ENCODE assay signal across 1 cellular context in the genomic region with DNA sequence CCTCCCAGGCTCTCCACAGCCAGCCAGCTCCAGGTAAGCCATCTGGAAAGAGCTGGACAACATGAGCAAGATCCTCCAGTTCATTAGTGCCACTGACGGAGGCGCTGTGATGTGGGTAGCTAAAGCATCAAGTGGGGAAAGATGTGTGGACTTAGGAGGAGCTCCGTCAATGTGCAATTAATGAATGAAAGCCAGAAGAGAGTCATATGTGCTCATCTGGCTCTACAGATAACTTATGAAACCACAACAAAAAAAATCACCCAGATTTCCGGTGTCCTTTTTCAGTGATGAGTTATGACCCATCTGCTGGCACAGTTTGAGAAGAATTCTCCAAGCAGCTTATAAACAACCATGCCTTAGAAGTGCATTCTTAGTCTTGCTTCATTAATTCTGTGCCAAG.
TF ChIP-seq lines count a peak whose summit lies in the region.

No MANE protein-coding gene starts in this region.

TF ChIP-seq in SK-N-SH, 30 proteins besides CTCF, POLR2A, EP300 and RAD21 (continued from another document):
- no peak for TF ChIP-seq ZBTB33 (IDR thresholded peaks at IDR 0.05; ENCODE audit: borderline replicate concordance, low read depth)
- TF ChIP-seq, protein P1, sequence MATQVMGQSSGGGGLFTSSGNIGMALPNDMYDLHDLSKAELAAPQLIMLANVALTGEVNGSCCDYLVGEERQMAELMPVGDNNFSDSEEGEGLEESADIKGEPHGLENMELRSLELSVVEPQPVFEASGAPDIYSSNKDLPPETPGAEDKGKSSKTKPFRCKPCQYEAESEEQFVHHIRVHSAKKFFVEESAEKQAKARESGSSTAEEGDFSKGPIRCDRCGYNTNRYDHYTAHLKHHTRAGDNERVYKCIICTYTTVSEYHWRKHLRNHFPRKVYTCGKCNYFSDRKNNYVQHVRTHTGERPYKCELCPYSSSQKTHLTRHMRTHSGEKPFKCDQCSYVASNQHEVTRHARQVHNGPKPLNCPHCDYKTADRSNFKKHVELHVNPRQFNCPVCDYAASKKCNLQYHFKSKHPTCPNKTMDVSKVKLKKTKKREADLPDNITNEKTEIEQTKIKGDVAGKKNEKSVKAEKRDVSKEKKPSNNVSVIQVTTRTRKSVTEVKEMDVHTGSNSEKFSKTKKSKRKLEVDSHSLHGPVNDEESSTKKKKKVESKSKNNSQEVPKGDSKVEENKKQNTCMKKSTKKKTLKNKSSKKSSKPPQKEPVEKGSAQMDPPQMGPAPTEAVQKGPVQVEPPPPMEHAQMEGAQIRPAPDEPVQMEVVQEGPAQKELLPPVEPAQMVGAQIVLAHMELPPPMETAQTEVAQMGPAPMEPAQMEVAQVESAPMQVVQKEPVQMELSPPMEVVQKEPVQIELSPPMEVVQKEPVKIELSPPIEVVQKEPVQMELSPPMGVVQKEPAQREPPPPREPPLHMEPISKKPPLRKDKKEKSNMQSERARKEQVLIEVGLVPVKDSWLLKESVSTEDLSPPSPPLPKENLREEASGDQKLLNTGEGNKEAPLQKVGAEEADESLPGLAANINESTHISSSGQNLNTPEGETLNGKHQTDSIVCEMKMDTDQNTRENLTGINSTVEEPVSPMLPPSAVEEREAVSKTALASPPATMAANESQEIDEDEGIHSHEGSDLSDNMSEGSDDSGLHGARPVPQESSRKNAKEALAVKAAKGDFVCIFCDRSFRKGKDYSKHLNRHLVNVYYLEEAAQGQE (IDR thresholded peaks at IDR 0.05; ENCODE audit: low read depth, low read length), result no peak
- no peak for TF ChIP-seq RFX5 (IDR thresholded peaks at IDR 0.05; ENCODE audit: low read length)
- TF ChIP-seq ELF1 (IDR thresholded peaks at IDR 0.05), result no peak
- TF ChIP-seq NFIC (IDR thresholded peaks at IDR 0.05; ENCODE audit: borderline replicate concordance), result peak; percentile 79
- TF ChIP-seq USF1 (IDR thresholded peaks at IDR 0.05; ENCODE audit: borderline replicate concordance, low read depth), result no peak
TF ChIP-seq in SK-N-SH: peak in this region for 8.
